1 cellular context compared by ENCODE assay signal in genomic region chr19:18287836-18288772, GRCh38.
TF ChIP-seq lines count a peak whose summit lies in the region.

No MANE protein-coding gene starts in this region.

TF ChIP-seq in IMR-90, 13 proteins besides CTCF, POLR2A, EP300 and RAD21 (continued from another document):
- no peak for TF ChIP-seq ELK1 (IDR thresholded peaks at IDR 0.05; ENCODE audit: borderline replicate concordance, low read depth, low read length)
- TF ChIP-seq CEBPB (IDR thresholded peaks at IDR 0.05; ENCODE audit: low read depth, low read length) = no peak
- TF ChIP-seq CHD1 (IDR thresholded peaks at IDR 0.05; ENCODE audit: low read depth, low read length) = no peak
